Comparison of ENCODE assay signal across 9 cellular contexts in genomic region chr11:396948-397548, GRCh38. TPM values are rescaled to one million over a fixed set of nuclear protein-coding genes. Genes with fewer than 3 reads are reported as not detected.
DNase-seq lines count a peak whose midpoint lies in the region; ATAC-seq and TF ChIP-seq lines count a peak whose summit lies in the region.
"Had no signal": no experiment of that assay in that cellular context is flagged by ENCODE, and none has a peak within 500 bp of the region (broad histone marks: within the 10 kb centered on the region; RNA-seq: fewer than 3 reads in every experiment).

No MANE protein-coding gene starts in this region.

- peaks cover 0 to 29% (median 0%) of the 10 kb centered on the region in 12 donors for H3K4me1 ChIP-seq in heart left ventricle

- no peak overlapping the region for H3K27ac Mint-ChIP-seq in IgD-negative memory B cell
- H3K27ac Mint-ChIP-seq: activated naive CD8-positive, alpha-beta T cell had no signal

- TF ChIP-seq CTCF in heart left ventricle (IDR thresholded peaks at IDR 0.05), result peak; percentile 10 to 66 (median 49)

- intact Hi-C loops in heart left ventricle (cut with DNase I), result no loop called here

- H3K36me3 Mint-ChIP-seq in IgD-negative memory B cell, result no peaks in the 10 kb centered on the region
- H3K36me3 Mint-ChIP-seq: activated naive CD8-positive, alpha-beta T cell had no signal

- peak; percentile 81 to 91 (median 87) for ATAC-seq in heart left ventricle
- peak; percentile 58 for ATAC-seq in stimulated activated naive CD8-positive, alpha-beta T cell treated with anti-CD3 and anti-CD28 coated beads, Interleukin-15, Interleukin-2, amounts not matched to agents 100 U/mL and 50 U/mL, for 24 hours

- peak; percentile 38 for DNase-seq in stimulated activated CD8-positive, alpha-beta memory T cell treated with anti-CD3 and anti-CD28 coated beads, Interleukin-4, amount 100 ng/mL, for 24 hours (ENCODE audit: low read depth)
- no peak for DNase-seq in stimulated activated CD8-positive, alpha-beta memory T cell treated with anti-CD3 and anti-CD28 coated beads, Interleukin-4, amount 100 ng/mL, for 48 hours
- DNase-seq in activated CD8-positive, alpha-beta memory T cell treated with anti-CD3 and anti-CD28 coated beads, Interleukin-2, amount 50 U/mL, for 4 hours, result peak; percentile 50
- peak; percentile 56 to 84 (median 63) for DNase-seq in heart left ventricle
- DNase-seq in stimulated activated naive CD8-positive, alpha-beta T cell treated with anti-CD3 and anti-CD28 coated beads, Interleukin-15, Interleukin-2, amounts not matched to agents 100 U/mL and 50 U/mL, for 24 hours, result peak; percentile 56
- no peak for DNase-seq in NCI-H2196 treated with DMSO at 0.1 percent for 48 hours (lab: John Stamatoyannopoulos, UW; ENCODE audit: unreplicated experiment)
- no peak for DNase-seq in MV-4-11 (lab: John Stamatoyannopoulos, UW)

- H3K27ac ChIP-seq in heart left ventricle, result peak overlapping the region in 1 of 12 donors; percentile 2

- peaks cover 0 to 57% (median 7%) of the 10 kb centered on the region in 9 donors for H3K27me3 ChIP-seq in heart left ventricle

- H3K9me3 Mint-ChIP-seq in IgD-negative memory B cell, result no peaks in the 10 kb centered on the region

- H3K4me3 ChIP-seq in heart left ventricle, result peak overlapping the region in 10 of 12 donors; percentile 21 to 56 (median 49)

- H3K36me3 ChIP-seq in heart left ventricle, result no peaks in the 10 kb centered on the region

- H3K4me3 Mint-ChIP-seq in IgD-negative memory B cell, result peak overlapping the region in 3 of 4 donors; percentile 27 to 78 (median 59)
- H3K4me3 Mint-ChIP-seq: activated naive CD8-positive, alpha-beta T cell had no signal

- 15 to 46% (median 16%) methylated on average over 1 to 43 of the region's 43 CpGs for WGBS in heart left ventricle, 4 donors

- peaks cover 0 to 2% (median 0%) of the 10 kb centered on the region in 3 donors for H3K4me1 Mint-ChIP-seq in IgD-negative memory B cell

- H3K27me3 Mint-ChIP-seq in IgD-negative memory B cell, result peaks cover 5% of the 10 kb centered on the region
- H3K27me3 Mint-ChIP-seq: activated naive CD8-positive, alpha-beta T cell had no signal

- TF ChIP-seq POLR2A in heart left ventricle (IDR thresholded peaks at IDR 0.05), result no peak

- no peaks in the 10 kb centered on the region for H3K9me3 ChIP-seq in heart left ventricle

RNA-seq across cellular contexts. Expression of gene PKP3, which starts 3.0 kb away (rescaled TPM):
- polyA plus RNA-seq in IgD-negative memory B cell (not detected), heart left ventricle (under 1 TPM; 0.17 to 0.34 TPM)
- 1 to 10 TPM in 5 of 9 donors, under 1 TPM in 4; 0.15 to 2.0 (median 1.0) TPM for total RNA-seq in heart left ventricle

RNA-seq across cellular contexts. Expression of gene SIGIRR, which starts 17.8 kb away (rescaled TPM):
- polyA plus RNA-seq in IgD-negative memory B cell (130 TPM), heart left ventricle (100 to 1,000 TPM in 1 of 2 donors, 10 to 100 TPM in 1; 41.2 to 105 TPM)
- total RNA-seq in heart left ventricle, result 10 to 100 TPM; 22.6 to 65.6 (median 30.4) TPM

RNA-seq across cellular contexts. Expression of gene B4GALNT4, which starts 27.7 kb away (rescaled TPM):
- polyA plus RNA-seq in IgD-negative memory B cell, result not detected
- total RNA-seq in heart left ventricle, result 1 to 10 TPM in 2 of 9 donors, under 1 TPM in 5, not detected in 2; 0.28 to 1.9 (median 0.67) TPM
- polyA plus RNA-seq in heart left ventricle, result under 1 TPM; 0.68 to 0.91 TPM

RNA-seq across cellular contexts. Expression of gene ANO9, which starts 44.8 kb away (rescaled TPM):
- polyA plus RNA-seq in IgD-negative memory B cell, result 4.9 TPM
- 1 to 10 TPM in 2 of 9 donors, under 1 TPM in 1, not detected in 6; 0.21 to 3.1 (median 2.7) TPM for total RNA-seq in heart left ventricle
- polyA plus RNA-seq in heart left ventricle, result under 1 TPM; 0.07 to 0.19 TPM

RNA-seq across cellular contexts. Expression of gene PTDSS2, which starts 53.0 kb away (rescaled TPM):
- polyA plus RNA-seq in IgD-negative memory B cell (10.9 TPM), heart left ventricle (10 to 100 TPM; 33.1 to 36.2 TPM)
- 10 to 100 TPM; 20.3 to 43.0 (median 25.7) TPM for total RNA-seq in heart left ventricle

Comparison
In these comparisons a context has a peak if more than half of its experiments do, and no peak if none do; other contexts are left out.
1. DNase-seq: peak in stimulated activated CD8-positive, alpha-beta memory T cell treated with anti-CD3 and anti-CD28 coated beads, Interleukin-4, amount 100 ng/mL, for 24 hours (single experiment), activated CD8-positive, alpha-beta memory T cell treated with anti-CD3 and anti-CD28 coated beads, Interleukin-2, amount 50 U/mL, for 4 hours (single experiment), heart left ventricle (5 of 5) and stimulated activated naive CD8-positive, alpha-beta T cell treated with anti-CD3 and anti-CD28 coated beads, Interleukin-15, Interleukin-2, amounts not matched to agents 100 U/mL and 50 U/mL, for 24 hours (single experiment); none in stimulated activated CD8-positive, alpha-beta memory T cell treated with anti-CD3 and anti-CD28 coated beads, Interleukin-4, amount 100 ng/mL, for 48 hours (single experiment), NCI-H2196 treated with DMSO at 0.1 percent for 48 hours (single experiment) and MV-4-11 (single experiment).